In genomic region chr3:131356006-131356405, GRCh38 we compare ENCODE assay signal across 20 cellular contexts. TPM values are rescaled to one million over a fixed set of nuclear protein-coding genes. Genes with fewer than 3 reads are reported as not detected.
DNase-seq lines count a peak whose midpoint lies in the region; ATAC-seq and TF ChIP-seq lines count a peak whose summit lies in the region.
"Had no signal": no experiment of that assay in that cellular context is flagged by ENCODE, and none has a peak within 500 bp of the region (broad histone marks: within the 10 kb centered on the region; RNA-seq: fewer than 3 reads in every experiment).

No MANE protein-coding gene starts in this region.

- DNase-seq in EH (ENCODE audit: low read depth) (peak; percentile 94), HUDEP-2 (lab: John Stamatoyannopoulos, UW; ENCODE audit: unreplicated experiment in 76 of 76) (peak in 58 of 76 experiments; percentile 2 to 82 (median 32)), erythroblast (lab: John Stamatoyannopoulos, UW) (peak; percentile 66 to 84), NOMO-1 treated with DMSO at 0.1 percent for 48 hours (lab: John Stamatoyannopoulos, UW; ENCODE audit: unreplicated experiment) (no peak), Peyer's patch (no peak), amniotic stem cell (lab: John Stamatoyannopoulos, UW) (no peak)
- DNase-seq: CD8-positive, alpha-beta memory T cell; DND-41; KG1; MM.1S; NCI-H1092 treated with DMSO at 0.1 percent for 48 hours; NCI-H1694 treated with DMSO at 0.1 percent for 48 hours; NCI-H226; NCI-H524 treated with DMSO at 0.1 percent for 48 hours; SHP77 treated with DMSO at 0.1 percent for 48 hours; T-helper 17 cell had no signal

- no peaks in the 10 kb centered on the region for H3K36me3 ChIP-seq in Peyer's patch
- H3K36me3 ChIP-seq: BLaER1, HAP-1 had no signal

- H3K4me3 ChIP-seq in Peyer's patch = no peak overlapping the region
- H3K4me3 ChIP-seq: BLaER1, HAP-1 had no signal

- TF ChIP-seq CTCF in Peyer's patch (IDR thresholded peaks at IDR 0.05) = no peak

- H3K4me1 ChIP-seq in Peyer's patch = no peaks in the 10 kb centered on the region
- H3K4me1 ChIP-seq: HAP-1 had no signal

- no peaks in the 10 kb centered on the region for H3K27me3 ChIP-seq in Peyer's patch
- H3K27me3 ChIP-seq: BLaER1 had no signal

- no peak overlapping the region for H3K27ac ChIP-seq in Peyer's patch
- H3K27ac ChIP-seq: BLaER1 had no signal

- H3K9me3 ChIP-seq in Peyer's patch = no peaks in the 10 kb centered on the region
- H3K9me3 ChIP-seq: BLaER1, HAP-1 had no signal

- TF ChIP-seq POLR2A in erythroblast (IDR thresholded peaks at IDR 0.05; ENCODE audit: low read length) (no peak), Peyer's patch (IDR thresholded peaks at IDR 0.05) (no peak)

- no peak for ATAC-seq in GM18907 (IDR thresholded peaks at IDR 0.05; ENCODE audit: unreplicated experiment)
- ATAC-seq: SK-N-SH treated with all-trans-retinoic acid at 6 μM for 48 hours, T-helper 17 cell had no signal

RNA-seq across cellular contexts. Expression of gene NUDT16, which starts 25.6 kb away (rescaled TPM):
- total RNA-seq in Peyer's patch = 100 to 1,000 TPM in 3 of 4 donors, 10 to 100 TPM in 1; 28.1 to 209 (median 132) TPM

Comparison
In these comparisons a context has a peak if more than half of its experiments do, and no peak if none do; other contexts are left out.
1. DNase-seq: peak in EH (single experiment), HUDEP-2 (58 of 76) and erythroblast (2 of 2); none in NOMO-1 treated with DMSO at 0.1 percent for 48 hours (single experiment), Peyer's patch (0 of 3) and amniotic stem cell (single experiment).